Comparison of ENCODE assay signal across 1 cellular context in the genomic region with DNA sequence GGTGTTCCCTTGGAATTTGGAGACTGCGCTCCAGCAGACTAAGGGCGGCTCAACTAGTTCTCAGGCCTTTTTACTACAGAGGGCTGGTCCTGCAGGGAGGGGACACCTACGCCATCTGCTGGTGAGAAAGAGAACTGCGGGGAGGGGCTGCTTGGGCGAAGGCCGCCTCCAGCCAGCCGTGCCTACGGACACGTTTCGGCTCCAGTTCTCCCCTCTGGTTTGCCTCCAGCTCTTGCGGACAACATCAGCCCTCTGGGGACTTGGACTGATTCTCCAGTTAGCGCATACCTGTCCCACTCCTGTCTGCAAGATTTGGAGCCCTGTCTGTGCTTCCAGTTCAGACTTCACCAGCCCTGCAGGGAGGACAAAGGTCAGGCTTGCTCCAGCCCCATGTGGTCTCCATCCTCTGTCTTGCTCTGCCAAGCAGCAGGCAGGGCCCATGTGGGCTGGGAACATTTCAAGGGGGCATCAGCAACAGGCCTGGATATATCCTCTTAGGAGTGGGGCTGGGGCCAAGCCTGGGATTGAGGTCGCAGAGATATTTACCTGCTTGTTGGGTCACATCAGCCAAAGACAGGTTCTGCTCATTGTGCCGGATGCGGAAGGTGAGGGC.
TF ChIP-seq lines count a peak whose summit lies in the region.

No MANE protein-coding gene starts in this region.

TF ChIP-seq in GM12878, 131 proteins besides CTCF, POLR2A, EP300 and RAD21:
- peak; percentile 22; the same call in 1 of the 2 replicates for TF ChIP-seq ZNF207 (IDR thresholded peaks at IDR 0.05; ENCODE audit: borderline replicate concordance)
- TF ChIP-seq NFXL1 (IDR thresholded peaks at IDR 0.05; ENCODE audit: borderline replicate concordance) = no peak
- no peak for TF ChIP-seq NFIC (IDR thresholded peaks at IDR 0.05; ENCODE audit: low read depth, low read length)
- TF ChIP-seq, protein P1, sequence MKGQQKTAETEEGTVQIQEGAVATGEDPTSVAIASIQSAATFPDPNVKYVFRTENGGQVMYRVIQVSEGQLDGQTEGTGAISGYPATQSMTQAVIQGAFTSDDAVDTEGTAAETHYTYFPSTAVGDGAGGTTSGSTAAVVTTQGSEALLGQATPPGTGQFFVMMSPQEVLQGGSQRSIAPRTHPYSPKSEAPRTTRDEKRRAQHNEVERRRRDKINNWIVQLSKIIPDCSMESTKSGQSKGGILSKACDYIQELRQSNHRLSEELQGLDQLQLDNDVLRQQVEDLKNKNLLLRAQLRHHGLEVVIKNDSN (IDR thresholded peaks at IDR 0.05; ENCODE audit: borderline replicate concordance, extremely low read length, insufficient read depth, low read depth, low read length) = no peak
- TF ChIP-seq MTA2 (IDR thresholded peaks at IDR 0.05; ENCODE audit: low read depth) = no peak
- no peak for TF ChIP-seq WRNIP1 (IDR thresholded peaks at IDR 0.05; ENCODE audit: borderline replicate concordance, low read depth, low read length)
- 0 out of 2 replicates have a peak, but pooled peaks have one; percentile 25 for TF ChIP-seq NBN (IDR thresholded peaks at IDR 0.05)
- TF ChIP-seq CBX3 (IDR thresholded peaks at IDR 0.05; ENCODE audit: borderline replicate concordance, low read depth) = no peak
- TF ChIP-seq YY1 (IDR thresholded peaks at IDR 0.05; ENCODE audit: low read depth, low read length) = peak; percentile 76
- peak; percentile 33 for TF ChIP-seq SP1 (IDR thresholded peaks at IDR 0.05; ENCODE audit: low read depth, low read length)
- TF ChIP-seq JUND (IDR thresholded peaks at IDR 0.05; ENCODE audit: low read depth, low read length) = no peak
- TF ChIP-seq EED (IDR thresholded peaks at IDR 0.05; ENCODE audit: low read depth) = no peak
- no peak for TF ChIP-seq ESRRA (IDR thresholded peaks at IDR 0.05; ENCODE audit: low read length)
- peak; percentile 14; the same call in 1 of the 2 replicates for TF ChIP-seq SMARCA5 (IDR thresholded peaks at IDR 0.05)
- TF ChIP-seq MYC (IDR thresholded peaks at IDR 0.05; ENCODE audit: insufficient read depth, insufficient read length, insufficient replicate concordance, low read length, severe bottlenecking) = no peak
- TF ChIP-seq TARDBP (IDR thresholded peaks at IDR 0.05; ENCODE audit: borderline replicate concordance) = no peak
- peak; percentile 91 for TF ChIP-seq SMC3 (IDR thresholded peaks at IDR 0.05; ENCODE audit: borderline replicate concordance, low read length)
- TF ChIP-seq, protein P2, sequence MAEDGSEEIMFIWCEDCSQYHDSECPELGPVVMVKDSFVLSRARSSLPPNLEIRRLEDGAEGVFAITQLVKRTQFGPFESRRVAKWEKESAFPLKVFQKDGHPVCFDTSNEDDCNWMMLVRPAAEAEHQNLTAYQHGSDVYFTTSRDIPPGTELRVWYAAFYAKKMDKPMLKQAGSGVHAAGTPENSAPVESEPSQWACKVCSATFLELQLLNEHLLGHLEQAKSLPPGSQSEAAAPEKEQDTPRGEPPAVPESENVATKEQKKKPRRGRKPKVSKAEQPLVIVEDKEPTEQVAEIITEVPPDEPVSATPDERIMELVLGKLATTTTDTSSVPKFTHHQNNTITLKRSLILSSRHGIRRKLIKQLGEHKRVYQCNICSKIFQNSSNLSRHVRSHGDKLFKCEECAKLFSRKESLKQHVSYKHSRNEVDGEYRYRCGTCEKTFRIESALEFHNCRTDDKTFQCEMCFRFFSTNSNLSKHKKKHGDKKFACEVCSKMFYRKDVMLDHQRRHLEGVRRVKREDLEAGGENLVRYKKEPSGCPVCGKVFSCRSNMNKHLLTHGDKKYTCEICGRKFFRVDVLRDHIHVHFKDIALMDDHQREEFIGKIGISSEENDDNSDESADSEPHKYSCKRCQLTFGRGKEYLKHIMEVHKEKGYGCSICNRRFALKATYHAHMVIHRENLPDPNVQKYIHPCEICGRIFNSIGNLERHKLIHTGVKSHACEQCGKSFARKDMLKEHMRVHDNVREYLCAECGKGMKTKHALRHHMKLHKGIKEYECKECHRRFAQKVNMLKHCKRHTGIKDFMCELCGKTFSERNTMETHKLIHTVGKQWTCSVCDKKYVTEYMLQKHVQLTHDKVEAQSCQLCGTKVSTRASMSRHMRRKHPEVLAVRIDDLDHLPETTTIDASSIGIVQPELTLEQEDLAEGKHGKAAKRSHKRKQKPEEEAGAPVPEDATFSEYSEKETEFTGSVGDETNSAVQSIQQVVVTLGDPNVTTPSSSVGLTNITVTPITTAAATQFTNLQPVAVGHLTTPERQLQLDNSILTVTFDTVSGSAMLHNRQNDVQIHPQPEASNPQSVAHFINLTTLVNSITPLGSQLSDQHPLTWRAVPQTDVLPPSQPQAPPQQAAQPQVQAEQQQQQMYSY (CRISPR knock-in tag; IDR thresholded peaks at IDR 0.05) = no peak
- TF ChIP-seq, protein P3, sequence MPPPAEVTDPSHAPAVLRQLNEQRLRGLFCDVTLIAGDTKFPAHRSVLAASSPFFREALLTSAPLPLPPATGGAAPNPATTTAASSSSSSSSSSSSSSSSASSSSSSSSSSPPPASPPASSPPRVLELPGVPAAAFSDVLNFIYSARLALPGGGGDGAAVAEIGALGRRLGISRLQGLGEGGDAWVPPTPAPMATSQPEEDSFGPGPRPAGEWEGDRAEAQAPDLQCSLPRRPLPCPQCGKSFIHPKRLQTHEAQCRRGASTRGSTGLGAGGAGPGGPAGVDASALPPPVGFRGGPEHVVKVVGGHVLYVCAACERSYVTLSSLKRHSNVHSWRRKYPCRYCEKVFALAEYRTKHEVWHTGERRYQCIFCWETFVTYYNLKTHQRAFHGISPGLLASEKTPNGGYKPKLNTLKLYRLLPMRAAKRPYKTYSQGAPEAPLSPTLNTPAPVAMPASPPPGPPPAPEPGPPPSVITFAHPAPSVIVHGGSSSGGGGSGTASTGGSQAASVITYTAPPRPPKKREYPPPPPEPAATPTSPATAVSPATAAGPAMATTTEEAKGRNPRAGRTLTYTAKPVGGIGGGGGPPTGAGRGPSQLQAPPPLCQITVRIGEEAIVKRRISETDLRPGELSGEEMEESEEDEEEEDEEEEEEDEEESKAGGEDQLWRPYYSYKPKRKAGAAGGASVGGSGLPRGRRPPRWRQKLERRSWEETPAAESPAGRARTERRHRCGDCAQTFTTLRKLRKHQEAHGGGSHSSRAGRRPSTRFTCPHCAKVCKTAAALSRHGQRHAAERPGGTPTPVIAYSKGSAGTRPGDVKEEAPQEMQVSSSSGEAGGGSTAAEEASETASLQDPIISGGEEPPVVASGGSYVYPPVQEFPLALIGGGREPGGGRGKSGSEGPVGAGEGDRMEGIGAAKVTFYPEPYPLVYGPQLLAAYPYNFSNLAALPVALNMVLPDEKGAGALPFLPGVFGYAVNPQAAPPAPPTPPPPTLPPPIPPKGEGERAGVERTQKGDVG (CRISPR knock-in tag; IDR thresholded peaks at IDR 0.05) = no peak
- TF ChIP-seq POU2F2 (IDR thresholded peaks at IDR 0.05; ENCODE audit: borderline replicate concordance, low read depth, low read length) = peak; percentile 22; the same call in 1 of the 3 replicates
- TF ChIP-seq TCF12 (IDR thresholded peaks at IDR 0.05; ENCODE audit: low read depth, low read length) = no peak
- peak in 1 of 2 experiments; percentile 48; a peak in 1 of 4 replicates for TF ChIP-seq BHLHE40 (IDR thresholded peaks at IDR 0.05; ENCODE audit: borderline replicate concordance in 1 of 2, low read depth in 2 of 2, low read length in 1 of 2)
- TF ChIP-seq, protein P4, sequence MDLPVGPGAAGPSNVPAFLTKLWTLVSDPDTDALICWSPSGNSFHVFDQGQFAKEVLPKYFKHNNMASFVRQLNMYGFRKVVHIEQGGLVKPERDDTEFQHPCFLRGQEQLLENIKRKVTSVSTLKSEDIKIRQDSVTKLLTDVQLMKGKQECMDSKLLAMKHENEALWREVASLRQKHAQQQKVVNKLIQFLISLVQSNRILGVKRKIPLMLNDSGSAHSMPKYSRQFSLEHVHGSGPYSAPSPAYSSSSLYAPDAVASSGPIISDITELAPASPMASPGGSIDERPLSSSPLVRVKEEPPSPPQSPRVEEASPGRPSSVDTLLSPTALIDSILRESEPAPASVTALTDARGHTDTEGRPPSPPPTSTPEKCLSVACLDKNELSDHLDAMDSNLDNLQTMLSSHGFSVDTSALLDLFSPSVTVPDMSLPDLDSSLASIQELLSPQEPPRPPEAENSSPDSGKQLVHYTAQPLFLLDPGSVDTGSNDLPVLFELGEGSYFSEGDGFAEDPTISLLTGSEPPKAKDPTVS (IDR thresholded peaks at IDR 0.05; ENCODE audit: low read depth, low read length) = no peak
- no peak for TF ChIP-seq ETV6 (conservative IDR thresholded peaks at IDR 0.05 in 1 of 2, IDR thresholded peaks at IDR 0.05 in 1 of 2; ENCODE audit: borderline replicate concordance in 1 of 2, low read depth in 1 of 2)
